ENCODE assay signal across 16 cellular contexts in the genomic region with DNA sequence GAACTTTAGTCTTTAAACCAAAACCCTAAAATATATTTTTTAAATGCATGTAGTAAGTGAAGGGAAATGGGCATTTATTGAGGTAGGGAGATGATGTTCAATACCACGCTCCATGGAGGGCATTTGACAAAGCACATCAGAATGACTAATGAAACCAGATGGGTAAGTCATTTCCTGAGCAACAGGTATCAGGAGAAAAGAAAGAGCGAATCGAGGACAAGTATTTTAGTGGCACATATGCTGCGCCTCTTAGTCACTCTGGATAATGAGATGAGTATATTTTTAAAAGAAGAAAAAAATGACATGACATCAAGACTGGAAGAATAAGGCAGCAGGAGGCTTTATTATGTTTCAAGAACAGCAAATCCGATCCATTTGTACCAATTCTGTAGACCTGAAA.
DNase-seq lines count a peak whose midpoint lies in the region; ATAC-seq and TF ChIP-seq lines count a peak whose summit lies in the region.
"Had no signal": no experiment of that assay in that cellular context is flagged by ENCODE, and none has a peak within 500 bp of the region (broad histone marks: within the 10 kb centered on the region; RNA-seq: fewer than 3 reads in every experiment).

No MANE protein-coding gene starts in this region.

- no peaks in the 10 kb centered on the region for H3K36me3 Mint-ChIP-seq in MCF 10A (ENCODE audit: insufficient read depth, unreplicated experiment)
- peaks cover 6% of the 10 kb centered on the region for H3K36me3 Mint-ChIP-seq in WTC11

- DNase-seq in MCF 10A (ENCODE audit: unreplicated experiment) (peak; percentile 44), breast epithelium (ENCODE audit: low spot score in 2 of 2) (no peak), RPMI7951 (ENCODE audit: low read depth) (peak; percentile 50), astrocyte of the spinal cord (ENCODE audit: low read depth, low spot score) (peak; percentile 8), WTC11 (ENCODE audit: low spot score) (no peak), DMS153 treated with DMSO at 0.1 percent for 48 hours (lab: John Stamatoyannopoulos, UW; ENCODE audit: unreplicated experiment) (no peak), tibial artery (no peak)
- no peak for DNase-seq in stimulated activated naive CD8-positive, alpha-beta T cell treated with anti-CD3 and anti-CD28 coated beads, Interleukin-15, Interleukin-2, amounts not matched to agents 100 U/mL and 50 U/mL, for 24 hours
- DNase-seq: activated CD8-positive, alpha-beta memory T cell treated with anti-CD3 and anti-CD28 coated beads for 24 hours; amniotic stem cell; HCEC 1CT; left cardiac atrium; NCI-H187; T-helper 9 cell had no signal

- H3K4me1 Mint-ChIP-seq in MCF 10A (ENCODE audit: insufficient read depth, unreplicated experiment) (peaks cover 12% of the 10 kb centered on the region), WTC11 (peaks cover 25% of the 10 kb centered on the region)

- H3K27me3 ChIP-seq in breast epithelium (no peaks in the 10 kb centered on the region), tibial artery (no peaks in the 10 kb centered on the region)

- CTCF ChIA-PET in MCF 10A (lab: Yijun Ruan, JAX) (no interaction called here), WTC11 (lab: Charles Lee) (no interaction called here)

- H3K27ac Mint-ChIP-seq in MCF 10A (ENCODE audit: low read depth, unreplicated experiment) (no peak overlapping the region), WTC11 (no peak overlapping the region)

- no peaks in the 10 kb centered on the region for H3K36me3 ChIP-seq in breast epithelium
- no peaks in the 10 kb centered on the region for H3K36me3 ChIP-seq in tibial artery
- H3K36me3 ChIP-seq: thoracic aorta had no signal

- intact Hi-C loops in MCF 10A (cut with micrococcal nuclease) (no loop called here), breast epithelium (cut with DNase I; ENCODE audit: low total_unique reads) (loop anchor here (2.0 kb wide), 1 partner anchor 28 kb away; no protein-coding TSS in a partner anchor), tibial artery (cut with DNase I; ENCODE audit: low total_unique reads) (no loop called here)

- H3K4me3 ChIP-seq in breast epithelium (no peak overlapping the region), astrocyte of the spinal cord (ENCODE audit: low read depth, low read length) (no peak overlapping the region), tibial artery (no peak overlapping the region)

- no peak for TF ChIP-seq POLR2A in breast epithelium (IDR thresholded peaks at IDR 0.05)

- no TSS peak for BruUV-seq in MCF 10A (replicated peaks; lab: Mats Ljungman, UMichigan)

- no peaks in the 10 kb centered on the region for H3K4me1 ChIP-seq in breast epithelium
- H3K4me1 ChIP-seq in tibial artery = peaks cover 0 to 24% (median 14%) of the 10 kb centered on the region in 4 donors

- TF ChIP-seq CTCF in MCF 10A (IDR thresholded peaks at IDR 0.05; ENCODE audit: unreplicated experiment) (no peak), breast epithelium (IDR thresholded peaks at IDR 0.05) (no peak), astrocyte of the spinal cord (IDR thresholded peaks at IDR 0.05; ENCODE audit: low read depth, low read length) (no peak), WTC11 (IDR thresholded peaks at IDR 0.05) (no peak), tibial artery (IDR thresholded peaks at IDR 0.05) (no peak)

- no peaks in the 10 kb centered on the region for H3K9me3 Mint-ChIP-seq in MCF 10A (ENCODE audit: unreplicated experiment)
- peaks cover 10% of the 10 kb centered on the region for H3K9me3 Mint-ChIP-seq in WTC11

- no peak overlapping the region for H3K4me3 Mint-ChIP-seq in MCF 10A (ENCODE audit: unreplicated experiment)
- no peak overlapping the region for H3K4me3 Mint-ChIP-seq in WTC11

- no peak overlapping the region for H3K27ac ChIP-seq in breast epithelium
- no peak overlapping the region for H3K27ac ChIP-seq in tibial artery
- H3K27ac ChIP-seq: parathyroid adenoma, thoracic aorta had no signal

- in situ Hi-C loops in astrocyte of the spinal cord (cut with HindIII; ENCODE audit: low sequenced_read_pairs) = no loop called here

- H3K27me3 Mint-ChIP-seq in MCF 10A (ENCODE audit: insufficient read depth, unreplicated experiment) (no peaks in the 10 kb centered on the region), WTC11 (ENCODE audit: low read depth) (no peaks in the 10 kb centered on the region)

- no peaks in the 10 kb centered on the region for H3K9me3 ChIP-seq in breast epithelium
- no peaks in the 10 kb centered on the region for H3K9me3 ChIP-seq in tibial artery
- H3K9me3 ChIP-seq: thoracic aorta had no signal

- peak; percentile 99 for ATAC-seq in stimulated activated naive CD8-positive, alpha-beta T cell treated with anti-CD3 and anti-CD28 coated beads, Interleukin-15, Interleukin-2, amounts not matched to agents 100 U/mL and 50 U/mL, for 24 hours
- ATAC-seq in WTC11 = no peak
- ATAC-seq: left cardiac atrium had no signal

- POLR2A ChIA-PET in MCF 10A (lab: Yijun Ruan, JAX) (interaction anchor here (0.9 kb wide), 1 partner anchor 13 kb away, joined by 3 read pairs; no protein-coding TSS in a partner anchor), WTC11 (lab: Charles Lee) (interaction anchor here (0.7 kb wide), 1 partner anchor 1963 kb away, joined by 10 read pairs; no protein-coding TSS in a partner anchor)

TF ChIP-seq in WTC11, 78 proteins besides CTCF, POLR2A, EP300 and RAD21:
- TF ChIP-seq ETV6 (CRISPR knock-in tag; IDR thresholded peaks at IDR 0.05) (no peak), EMX1 (CRISPR knock-in tag; IDR thresholded peaks at IDR 0.05) (no peak)
- TF ChIP-seq, protein P1, sequence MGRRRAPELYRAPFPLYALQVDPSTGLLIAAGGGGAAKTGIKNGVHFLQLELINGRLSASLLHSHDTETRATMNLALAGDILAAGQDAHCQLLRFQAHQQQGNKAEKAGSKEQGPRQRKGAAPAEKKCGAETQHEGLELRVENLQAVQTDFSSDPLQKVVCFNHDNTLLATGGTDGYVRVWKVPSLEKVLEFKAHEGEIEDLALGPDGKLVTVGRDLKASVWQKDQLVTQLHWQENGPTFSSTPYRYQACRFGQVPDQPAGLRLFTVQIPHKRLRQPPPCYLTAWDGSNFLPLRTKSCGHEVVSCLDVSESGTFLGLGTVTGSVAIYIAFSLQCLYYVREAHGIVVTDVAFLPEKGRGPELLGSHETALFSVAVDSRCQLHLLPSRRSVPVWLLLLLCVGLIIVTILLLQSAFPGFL (CRISPR knock-in tag; IDR thresholded peaks at IDR 0.05; ENCODE audit: borderline replicate concordance) = no peak

Comparison
In these comparisons a context has a peak if more than half of its experiments do, and no peak if none do; other contexts are left out.
1. DNase-seq: peak in MCF 10A (single experiment), RPMI7951 (single experiment) and astrocyte of the spinal cord (single experiment); none in breast epithelium (0 of 2), stimulated activated naive CD8-positive, alpha-beta T cell treated with anti-CD3 and anti-CD28 coated beads, Interleukin-15, Interleukin-2, amounts not matched to agents 100 U/mL and 50 U/mL, for 24 hours (single experiment), WTC11 (single experiment), DMS153 treated with DMSO at 0.1 percent for 48 hours (single experiment) and tibial artery (0 of 2).